ENCODE assay signal across 1 cellular context in genomic region chr1:244834596-244835275, GRCh38.
TF ChIP-seq lines count a peak whose summit lies in the region.

No MANE protein-coding gene starts in this region.

TF ChIP-seq in HEK293, 187 proteins besides CTCF, POLR2A, EP300 and RAD21 (continued from another document and continues in another):
- TF ChIP-seq ZNF16 (tag by site-specific recombination; IDR thresholded peaks at IDR 0.05; ENCODE audit: low read depth) (peak; percentile 8; the same call in 1 of the 2 replicates), GLIS2 (tag by site-specific recombination; IDR thresholded peaks at IDR 0.05) (peak; percentile 91), ZBTB20 (tag by site-specific recombination; IDR thresholded peaks at IDR 0.05) (peak; percentile 77; the same call in 1 of the 2 replicates), ZNF571 (tag by site-specific recombination; IDR thresholded peaks at IDR 0.05) (no peak), ZSCAN16 (tag by site-specific recombination; IDR thresholded peaks at IDR 0.05) (0 out of 2 replicates have a peak, but pooled peaks have one; percentile 14), ZNF266 (tag by site-specific recombination; IDR thresholded peaks at IDR 0.05; ENCODE audit: low read depth) (no peak), ZNF600 (tag by site-specific recombination; IDR thresholded peaks at IDR 0.05) (no peak), ZNF394 (tag by site-specific recombination; IDR thresholded peaks at IDR 0.05; ENCODE audit: borderline replicate concordance) (peak; percentile 23), ZNF660 (tag by site-specific recombination; IDR thresholded peaks at IDR 0.05) (peak; percentile 49), BCL11B (tag by site-specific recombination; IDR thresholded peaks at IDR 0.05; ENCODE audit: low read depth) (peak; percentile 88), KLF16 (tag by site-specific recombination; IDR thresholded peaks at IDR 0.05) (peak; percentile 12), ZNF580 (tag by site-specific recombination; IDR thresholded peaks at IDR 0.05) (no peak), MZF1 (tag by site-specific recombination; IDR thresholded peaks at IDR 0.05; ENCODE audit: borderline replicate concordance) (peak; percentile 50), ZSCAN23 (tag by site-specific recombination; IDR thresholded peaks at IDR 0.05) (peak; percentile 37; the same call in 1 of the 2 replicates), ZXDB (tag by site-specific recombination; IDR thresholded peaks at IDR 0.05) (peak; percentile 16), GFI1B (tag by site-specific recombination; IDR thresholded peaks at IDR 0.05) (no peak), ZNF558 (tag by site-specific recombination; IDR thresholded peaks at IDR 0.05) (0 out of 2 replicates have a peak, but pooled peaks have one; percentile 3), ZNF341 (tag by site-specific recombination; IDR thresholded peaks at IDR 0.05; ENCODE audit: low read depth) (peak; percentile 49; the same call in 1 of the 2 replicates), ZNF776 (tag by site-specific recombination; IDR thresholded peaks at IDR 0.05; ENCODE audit: borderline replicate concordance) (no peak), ZNF391 (tag by site-specific recombination; IDR thresholded peaks at IDR 0.05; ENCODE audit: borderline replicate concordance, low read depth) (peak; percentile 78; the same call in 1 of the 2 replicates), ZFP37 (tag by site-specific recombination; IDR thresholded peaks at IDR 0.05) (peak; percentile 78), PRDM10 (tag by site-specific recombination; IDR thresholded peaks at IDR 0.05) (peak; percentile 68; the same call in 1 of the 2 replicates), SETDB1 (IDR thresholded peaks at IDR 0.05; ENCODE audit: insufficient read length, low read length) (peak; percentile 36), ZBTB11 (tag by site-specific recombination; conservative IDR thresholded peaks at IDR 0.05; ENCODE audit: low read depth) (peak; percentile 91), ZNF654 (tag by site-specific recombination; IDR thresholded peaks at IDR 0.05; ENCODE audit: low read depth) (no peak), ZNF398 (tag by site-specific recombination; IDR thresholded peaks at IDR 0.05) (no peak), ZBTB48 (tag by site-specific recombination; IDR thresholded peaks at IDR 0.05) (peak; percentile 94), ZEB2 (tag by site-specific recombination; IDR thresholded peaks at IDR 0.05) (no peak; the same call in none of the 2 replicates), ZFP3 (tag by site-specific recombination; IDR thresholded peaks at IDR 0.05; ENCODE audit: low read depth) (peak; percentile 53), ZNF645 (tag by site-specific recombination; IDR thresholded peaks at IDR 0.05) (no peak), ZNF692 (tag by site-specific recombination; IDR thresholded peaks at IDR 0.05) (peak; percentile 99), ZNF140 (tag by site-specific recombination; IDR thresholded peaks at IDR 0.05) (no peak), ZNF639 (tag by site-specific recombination; IDR thresholded peaks at IDR 0.05) (no peak; the same call in 1 of the 2 replicates), ZNF280D (tag by site-specific recombination; IDR thresholded peaks at IDR 0.05) (0 out of 2 replicates have a peak, but pooled peaks have one; percentile 16), ZNF701 (tag by site-specific recombination; IDR thresholded peaks at IDR 0.05) (no peak), ZBTB21 (tag by site-specific recombination; IDR thresholded peaks at IDR 0.05) (peak; percentile 9; the same call in 1 of the 2 replicates), ZNF214 (tag by site-specific recombination; IDR thresholded peaks at IDR 0.05; ENCODE audit: borderline replicate concordance) (0 out of 2 replicates have a peak, but pooled peaks have one; percentile 7), ZNF596 (tag by site-specific recombination; IDR thresholded peaks at IDR 0.05) (0 out of 2 replicates have a peak, but pooled peaks have one; percentile 52), ZFP69B (tag by site-specific recombination; IDR thresholded peaks at IDR 0.05) (peak; percentile 96), ZNF239 (tag by site-specific recombination; IDR thresholded peaks at IDR 0.05) (0 out of 2 replicates have a peak, but pooled peaks have one; percentile 34), ZNF184 (tag by site-specific recombination; IDR thresholded peaks at IDR 0.05) (peak; percentile 29; the same call in 1 of the 2 replicates), SP3 (tag by site-specific recombination; IDR thresholded peaks at IDR 0.05) (no peak), ZNF132 (tag by site-specific recombination; IDR thresholded peaks at IDR 0.05; ENCODE audit: borderline replicate concordance) (no peak), ZNF768 (tag by site-specific recombination; IDR thresholded peaks at IDR 0.05) (no peak), ZNF18 (tag by site-specific recombination; IDR thresholded peaks at IDR 0.05) (no peak), BCL11A (tag by site-specific recombination; IDR thresholded peaks at IDR 0.05; ENCODE audit: low read depth) (peak; percentile 68; the same call in 1 of the 2 replicates)
